Comparison of ENCODE assay signal across 16 cellular contexts in genomic region chr4:147244786-147245185, GRCh38.
DNase-seq lines count a peak whose midpoint lies in the region; TF ChIP-seq lines count a peak whose summit lies in the region.
"Had no signal": no experiment of that assay in that cellular context is flagged by ENCODE, and none has a peak within 500 bp of the region (broad histone marks: within the 10 kb centered on the region; RNA-seq: fewer than 3 reads in every experiment).

No MANE protein-coding gene starts in this region.

- no peak for TF ChIP-seq CTCF in Peyer's patch (IDR thresholded peaks at IDR 0.05)

- H3K27ac ChIP-seq in Peyer's patch = no peak overlapping the region
- H3K27ac ChIP-seq: C4-2B, GM23248 had no signal

- no peak for TF ChIP-seq POLR2A in Peyer's patch (IDR thresholded peaks at IDR 0.05)

- peaks cover 13% of the 10 kb centered on the region for H3K4me1 ChIP-seq in adipocyte (ENCODE audit: control insufficient read depth, insufficient read depth, low read length)
- no peaks in the 10 kb centered on the region for H3K4me1 ChIP-seq in Peyer's patch
- H3K4me1 ChIP-seq: BE2C, HAP-1 had no signal

- H3K9me3 ChIP-seq in adipocyte (ENCODE audit: control insufficient read depth, low read length) (no peaks in the 10 kb centered on the region), Peyer's patch (no peaks in the 10 kb centered on the region)
- H3K9me3 ChIP-seq: BE2C, HAP-1 had no signal

- no peak overlapping the region for H3K9ac ChIP-seq in adipocyte (ENCODE audit: low read length)
- H3K9ac ChIP-seq: GM23248 had no signal

- H3K36me3 ChIP-seq in adipocyte (ENCODE audit: control insufficient read depth, insufficient read depth, low read length, severe bottlenecking) (no peaks in the 10 kb centered on the region), Peyer's patch (no peaks in the 10 kb centered on the region)
- H3K36me3 ChIP-seq: BE2C, HAP-1 had no signal

- H3K4me3 ChIP-seq in adipocyte (ENCODE audit: low read length) = no peak overlapping the region
- H3K4me3 ChIP-seq in Peyer's patch = no peak overlapping the region
- H3K4me3 ChIP-seq: GM12878, GM23248, HAP-1 had no signal

- H3K27me3 ChIP-seq in adipocyte (replicated peaks; ENCODE audit: control insufficient read depth, insufficient read depth, low read length) (no peaks in the 10 kb centered on the region), Peyer's patch (no peaks in the 10 kb centered on the region)
- H3K27me3 ChIP-seq: BE2C had no signal

- DNase-seq in EH (ENCODE audit: low read depth) = peak; percentile 15
- peak; percentile 34 for DNase-seq in adipocyte (ENCODE audit: low read depth)
- DNase-seq in fibroblast of peridontal ligament (ENCODE audit: extremely low read depth) = peak; percentile 5
- no peak for DNase-seq in HK-2 (ENCODE audit: unreplicated experiment)
- no peak for DNase-seq in stimulated activated CD4-positive, alpha-beta T cell treated with anti-CD3 and anti-CD28 coated beads, Interleukin-4, amount 100 ng/mL, for 1 hour
- no peak for DNase-seq in Peyer's patch
- no peak for DNase-seq in HT-29 (ENCODE audit: low spot score)
- DNase-seq: BE2C; CD4-positive, alpha-beta T cell; DMS79 treated with DMSO at 0.1 percent for 48 hours; EL; GM23248; KG1 had no signal

Comparison
In these comparisons a context has a peak if more than half of its experiments do, and no peak if none do; other contexts are left out.
1. DNase-seq: peak in EH (single experiment), adipocyte (single experiment) and fibroblast of peridontal ligament (single experiment); none in HK-2 (single experiment), stimulated activated CD4-positive, alpha-beta T cell treated with anti-CD3 and anti-CD28 coated beads, Interleukin-4, amount 100 ng/mL, for 1 hour (single experiment), Peyer's patch (0 of 3) and HT-29 (single experiment).